Comparison of ENCODE assay signal across 8 cellular contexts in genomic region chr9:72577212-72577753, GRCh38. TPM values are rescaled to one million over a fixed set of nuclear protein-coding genes. Genes with fewer than 3 reads are reported as not detected.
DNase-seq lines count a peak whose midpoint lies in the region; ATAC-seq and TF ChIP-seq lines count a peak whose summit lies in the region.

No MANE protein-coding gene starts in this region.

- DNase-seq in HFF-Myc (ENCODE audit: extremely low read depth, low read depth) (peak; percentile 70), adrenal gland (peak in 4 of 7 donors; percentile 45 to 63 (median 54)), heart right ventricle (peak in 1 of 2 donors; percentile 41), stomach (no peak), NCI-H1092 treated with DMSO at 0.1 percent for 48 hours (lab: John Stamatoyannopoulos, UW) (no peak), NCI-H2196 (lab: John Stamatoyannopoulos, UW; ENCODE audit: unreplicated experiment) (no peak)

- no peak for TF ChIP-seq EP300 in stomach (IDR thresholded peaks at IDR 0.05)

- H3K4me1 ChIP-seq in adrenal gland (replicated peaks in 1 of 2): peaks cover 24 to 56% of the 10 kb centered on the region in 2 donors
- H3K4me1 ChIP-seq in heart right ventricle: peaks cover 0 to 58% (median 40%) of the 10 kb centered on the region in 9 donors
- H3K4me1 ChIP-seq in stomach: peaks cover 16 to 60% (median 34%) of the 10 kb centered on the region in 4 donors

- intact Hi-C loops in adrenal gland (cut with DNase I): loop anchor here in 1 of 2 donors (10.0 kb wide), 1 partner anchor 52 kb away; the partner anchor contains the start of gene TMC1
- intact Hi-C loops in heart right ventricle (cut with DNase I): loop anchor here in 5 of 10 donors (2.0 to 10.0 kb wide), 6 partner anchors 50 to 270 kb away; partner anchors contain the start of genes ZFAND5 (in 3 of the 5) and TMC1 (in 2 of the 5)
- intact Hi-C loops in stomach (cut with DNase I; ENCODE audit: low total_unique reads): no loop called here

- peak; percentile 63 to 88 (median 78) for ATAC-seq in heart right ventricle
- no peak for ATAC-seq in HG02759 (IDR thresholded peaks at IDR 0.05; ENCODE audit: unreplicated experiment)
- ATAC-seq in HG02763 (IDR thresholded peaks at IDR 0.05; ENCODE audit: unreplicated experiment): no peak

- H3K4me3 ChIP-seq in HFF-Myc (replicated peaks; ENCODE audit: low read depth, low read length) (no peak overlapping the region), adrenal gland (no peak overlapping the region), heart right ventricle (peak overlapping the region in 6 of 10 donors; percentile 2 to 47 (median 26)), stomach (no peak overlapping the region)

- TF ChIP-seq POLR2A in adrenal gland (IDR thresholded peaks at IDR 0.05): no peak
- no peak for TF ChIP-seq POLR2A in stomach (IDR thresholded peaks at IDR 0.05)

- H3K36me3 ChIP-seq in adrenal gland (replicated peaks in 1 of 2) (no peaks in the 10 kb centered on the region), heart right ventricle (no peaks in the 10 kb centered on the region), stomach (no peaks in the 10 kb centered on the region)

- H3K27me3 ChIP-seq in adrenal gland (no peaks in the 10 kb centered on the region), heart right ventricle (no peaks in the 10 kb centered on the region), stomach (no peaks in the 10 kb centered on the region)

- no peak for TF ChIP-seq CTCF in HFF-Myc (IDR thresholded peaks at IDR 0.05; ENCODE audit: low read depth, low read length, missing control alignments)
- TF ChIP-seq CTCF in adrenal gland (IDR thresholded peaks at IDR 0.05): no peak
- TF ChIP-seq CTCF in heart right ventricle (IDR thresholded peaks at IDR 0.05): no peak
- no peak for TF ChIP-seq CTCF in stomach (IDR thresholded peaks at IDR 0.05)

- H3K9me3 ChIP-seq in adrenal gland (replicated peaks in 1 of 3): no peaks in the 10 kb centered on the region
- no peaks in the 10 kb centered on the region for H3K9me3 ChIP-seq in heart right ventricle
- no peaks in the 10 kb centered on the region for H3K9me3 ChIP-seq in stomach

- H3K27ac ChIP-seq in adrenal gland (peak overlapping the region; percentile 23 to 84 (median 63)), heart right ventricle (peak overlapping the region in 9 of 10 donors; percentile 37 to 87 (median 76)), stomach (peak overlapping the region; percentile 58 to 86 (median 75))

- 16 to 25% (median 20%) methylated on average over 4 of the region's 4 CpGs for WGBS in adrenal gland, 4 donors
- 7 to 10% methylated on average over 4 of the region's 4 CpGs for WGBS in heart right ventricle, 2 donors
- WGBS in stomach, 5 donors: 13 to 26% (median 15%) methylated on average over 4 of the region's 4 CpGs

RNA-seq across cellular contexts. Expression of gene TMC1, which starts 55.9 kb away (rescaled TPM):
- 1 to 10 TPM in 1 of 8 donors, under 1 TPM in 3, not detected in 4; 0.31 to 1.5 (median 0.56) TPM for total RNA-seq in adrenal gland
- not detected for polyA plus RNA-seq in adrenal gland
- total RNA-seq in heart right ventricle: under 1 TPM in 5 of 10 donors, not detected in 5; 0.23 to 0.67 (median 0.44) TPM
- polyA plus RNA-seq in heart right ventricle: under 1 TPM in 1 of 2 donors, not detected in 1; 0.01 TPM
- under 1 TPM in 1 of 5 donors, not detected in 4; 0.73 TPM for total RNA-seq in stomach
- under 1 TPM in 1 of 3 donors, not detected in 2; 0.33 TPM for polyA plus RNA-seq in stomach

Comparison
In these comparisons a context has a peak if more than half of its experiments do, and no peak if none do; other contexts are left out.
1. DNase-seq: peak in HFF-Myc (single experiment) and adrenal gland (4 of 7); none in stomach (single experiment), NCI-H1092 treated with DMSO at 0.1 percent for 48 hours (single experiment) and NCI-H2196 (single experiment).
2. H3K4me3 ChIP-seq: peak in heart right ventricle (6 of 10); none in HFF-Myc (single experiment), adrenal gland (0 of 4) and stomach (0 of 4).
3. ATAC-seq: peak in heart right ventricle (8 of 8); none in HG02759 (single experiment) and HG02763 (single experiment).
4. Peak in every context shown above with its lines, with median percentiles within 50 percentile points of each other: H3K27ac ChIP-seq.